16 cellular contexts compared by ENCODE assay signal in the genomic region with DNA sequence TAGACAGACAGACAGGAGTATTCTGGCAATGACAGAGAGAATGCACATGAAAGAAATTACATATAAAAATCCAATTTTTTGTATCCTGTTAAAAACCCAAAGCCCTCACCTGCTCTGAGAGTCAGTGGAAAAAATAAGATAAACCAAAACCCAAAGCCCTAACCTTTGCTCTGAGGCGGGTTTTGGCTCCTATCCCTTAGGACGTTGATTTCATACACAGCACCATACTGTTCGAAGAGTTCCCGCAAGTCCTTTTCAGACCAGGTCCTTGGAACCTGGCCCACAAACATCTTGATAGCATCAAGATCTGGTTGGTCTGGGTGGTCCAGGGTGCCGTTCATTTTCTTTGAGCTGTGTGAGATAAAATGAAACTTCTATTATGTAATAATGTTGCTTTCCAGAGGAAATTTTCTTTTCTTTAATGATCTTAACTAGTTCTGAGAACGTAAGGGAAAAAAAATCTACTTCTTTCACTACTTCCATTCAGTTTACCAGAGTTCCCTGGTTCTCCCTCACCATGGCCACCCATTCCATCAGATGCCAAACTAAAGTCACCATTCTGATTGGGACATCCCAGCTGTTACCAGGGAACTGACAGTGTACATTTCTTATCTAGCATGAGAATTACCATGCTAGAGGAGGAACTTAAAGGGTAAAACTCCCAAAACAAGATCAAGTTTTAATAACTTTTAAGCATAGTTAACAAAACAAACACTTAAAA. TPM values are rescaled to one million over a fixed set of nuclear protein-coding genes. Genes with fewer than 3 reads are reported as not detected.
A peak's percentile ranks its signal among the peaks of the same experiment; 100 is the strongest.
DNase-seq lines count a peak whose midpoint lies in the region; ATAC-seq and TF ChIP-seq lines count a peak whose summit lies in the region.
"Had no signal": no experiment of that assay in that cellular context is flagged by ENCODE, and none has a peak within 500 bp of the region (broad histone marks: within the 10 kb centered on the region; RNA-seq: fewer than 3 reads in every experiment).

No MANE protein-coding gene starts in this region.

- no peak overlapping the region for H3K4me3 Mint-ChIP-seq in nephron progenitor cell
- H3K4me3 Mint-ChIP-seq: immature natural killer cell had no signal

- no peak overlapping the region for H3K4me2 ChIP-seq in GM23248 (ENCODE audit: unreplicated experiment)

- in situ Hi-C loops in GM23248 (cut with MboI) (no loop called here), brain microvascular endothelial cell (cut with HindIII; ENCODE audit: low pct_ligation_motif_present, low sequenced_read_pairs) (no loop called here)

- ATAC-seq in GM21723 (IDR thresholded peaks at IDR 0.05; ENCODE audit: unreplicated experiment) (no peak), HG03354 (IDR thresholded peaks at IDR 0.05; ENCODE audit: poor library complexity, severe bottlenecking, unreplicated experiment) (no peak)
- ATAC-seq: activated CD4-positive, CD25-positive, alpha-beta regulatory T cell treated with anti-CD3 and anti-CD28 coated beads, Interleukin-2, amount 50 U/mL, for 24 hours had no signal

- no peak overlapping the region for H3K9ac ChIP-seq in GM23248

- peak overlapping the region; percentile 53 for H3K27ac Mint-ChIP-seq in nephron progenitor cell

- H3F3A ChIP-seq in GM23248 (ENCODE audit: insufficient read depth), result peaks cover 7% of the 10 kb centered on the region; the same call in 1 of the 2 replicates

- no peaks in the 10 kb centered on the region for H3K9me3 Mint-ChIP-seq in nephron progenitor cell
- H3K9me3 Mint-ChIP-seq: immature natural killer cell had no signal

- 93 to 96% methylated on average over 6 of the region's 6 CpGs for WGBS in GM23248 (ENCODE audit: low coverage in 1 of 2, low lambda C conversion rate in 2 of 2, missing lambda C conversion rate in 2 of 2), 2 experiments

- no peaks in the 10 kb centered on the region for H3K9me2 ChIP-seq in GM23248 (ENCODE audit: insufficient read depth)

- H3K27me3 ChIP-seq in BE2C (no peaks in the 10 kb centered on the region), GM23248 (replicated peaks; ENCODE audit: insufficient read depth) (no peaks in the 10 kb centered on the region), brain microvascular endothelial cell (replicated peaks) (no peaks in the 10 kb centered on the region)

- H3K27ac ChIP-seq in GM23248, result peak overlapping the region; percentile 9; the same call in 1 of the 2 replicates
- H3K27ac ChIP-seq in brain microvascular endothelial cell, result peak overlapping the region; percentile 15

- H3K36me3 ChIP-seq in BE2C (peaks cover 24% of the 10 kb centered on the region), GM23248 (ENCODE audit: low read depth) (peaks cover 36% of the 10 kb centered on the region), brain microvascular endothelial cell (replicated peaks) (peaks cover 28% of the 10 kb centered on the region)

- no peaks in the 10 kb centered on the region; the same call in 1 of the 2 replicates for H4K20me1 ChIP-seq in GM23248 (ENCODE audit: insufficient read depth)

- no peak overlapping the region for H2AFZ ChIP-seq in GM23248

- H3K36me3 Mint-ChIP-seq in nephron progenitor cell (ENCODE audit: low read depth), result peaks cover 69% of the 10 kb centered on the region

- H3K9me3 ChIP-seq in BE2C, result no peaks in the 10 kb centered on the region
- H3K9me3 ChIP-seq in GM23248 (ENCODE audit: low read depth), result no peaks in the 10 kb centered on the region

- peaks cover 87% of the 10 kb centered on the region for H3K79me2 ChIP-seq in GM23248 (ENCODE audit: insufficient read depth)

- no peaks in the 10 kb centered on the region for H3K27me3 Mint-ChIP-seq in nephron progenitor cell (ENCODE audit: low read depth, poor library complexity)

- DNase-seq in BE2C (peak; percentile 35), GM23248 (no peak), brain microvascular endothelial cell (no peak), nephron progenitor cell (no peak), NCI-H748 (lab: John Stamatoyannopoulos, UW; ENCODE audit: unreplicated experiment) (no peak), GDM1 (lab: John Stamatoyannopoulos, UW) (no peak)
- DNase-seq: C1 segment of cervical spinal cord; immature natural killer cell; NCI-H1436 treated with DMSO at 0.1 percent for 48 hours; NCI-H446 treated with DMSO at 0.1 percent for 48 hours; stimulated activated CD4-positive, alpha-beta T cell treated with anti-CD3 and anti-CD28 coated beads, Interleukin-4, amount 100 ng/mL, for 24 hours had no signal

- H3K4me3 ChIP-seq in BE2C (ENCODE audit: low read depth, low read length), result no peak overlapping the region
- H3K4me3 ChIP-seq in GM23248, result no peak overlapping the region
- H3K4me3 ChIP-seq in brain microvascular endothelial cell (ENCODE audit: low read depth, low read length), result no peak overlapping the region

- H3K4me1 ChIP-seq in BE2C, result peaks cover 7% of the 10 kb centered on the region
- H3K4me1 ChIP-seq in GM23248 (ENCODE audit: insufficient read depth), result peaks cover 7% of the 10 kb centered on the region

- no peak for TF ChIP-seq CTCF in BE2C (IDR thresholded peaks at IDR 0.05; ENCODE audit: low read depth, low read length)
- TF ChIP-seq CTCF in brain microvascular endothelial cell (IDR thresholded peaks at IDR 0.05; ENCODE audit: low read depth, low read length, missing control alignments), result no peak
- TF ChIP-seq CTCF in nephron progenitor cell (IDR thresholded peaks at IDR 0.05), result no peak

- H3K4me1 Mint-ChIP-seq in nephron progenitor cell, result no peaks in the 10 kb centered on the region

RNA-seq across cellular contexts. Expression of gene RAPSN, which starts 39.9 kb away (rescaled TPM):
- not detected for polyA plus RNA-seq in BE2C (2012; ENCODE audit: insufficient read depth, insufficient read length, low read depth)
- total RNA-seq in GM23248 (2014; rRNA removed; shearing (Covaris generic)), result 0.13 and 0.22 TPM in 2 replicates
- 0.11 TPM in 1 of 2 replicates, not detected in the other for polyA plus RNA-seq in GM23248 (2016; fragmentation: Nextera tagmentation; extraction: Ambion mirVana)
- total RNA-seq: H4, OCI-LY7 had no signal
- polyA plus RNA-seq: immature natural killer cell had no signal
